ENCODE assay signal across 19 cellular contexts in genomic region chr4:181194096-181194495, GRCh38.
"Had no signal": no experiment of that assay in that cellular context is flagged by ENCODE, and none has a peak within 500 bp of the region (broad histone marks: within the 10 kb centered on the region; RNA-seq: fewer than 3 reads in every experiment).

No MANE protein-coding gene starts in this region.

- H3K9me3 Mint-ChIP-seq: activated naive CD8-positive, alpha-beta T cell treated with anti-CD3 and anti-CD28 coated beads for 36 hours had no signal

- ATAC-seq: heart right ventricle; left ventricle myocardium superior; mucosa of descending colon; stimulated activated naive CD8-positive, alpha-beta T cell treated with anti-CD3 and anti-CD28 coated beads, Interleukin-15, Interleukin-2, amounts not matched to agents 100 U/mL and 50 U/mL, for 24 hours; T-helper 17 cell had no signal

- H3K4me3 ChIP-seq: colonic mucosa, heart right ventricle, mucosa of descending colon, transverse colon, vagina had no signal

- H3K27ac Mint-ChIP-seq: activated naive CD8-positive, alpha-beta T cell treated with anti-CD3 and anti-CD28 coated beads for 36 hours; memory B cell; naive B cell; T-helper 17 cell had no signal

- H3K36me3 ChIP-seq: brain microvascular endothelial cell, colonic mucosa, heart right ventricle, transverse colon, vagina had no signal

- H3K4me1 ChIP-seq: colonic mucosa, heart right ventricle, transverse colon, vagina had no signal

- H3K27me3 Mint-ChIP-seq: activated naive CD8-positive, alpha-beta T cell treated with anti-CD3 and anti-CD28 coated beads for 36 hours; memory B cell; naive B cell; T-helper 17 cell had no signal

- H3K4me1 Mint-ChIP-seq: activated naive CD8-positive, alpha-beta T cell treated with anti-CD3 and anti-CD28 coated beads for 36 hours; memory B cell; naive B cell; T-helper 17 cell had no signal

- H3K27me3 ChIP-seq: brain microvascular endothelial cell, colonic mucosa, heart right ventricle, transverse colon, vagina had no signal

- H3K27ac ChIP-seq: brain microvascular endothelial cell, colonic mucosa, heart right ventricle, transverse colon, vagina had no signal

- DNase-seq: activated CD4-positive, alpha-beta T cell treated with anti-CD3 and anti-CD28 coated beads, Interleukin-2, amount 50 U/mL, for 4 hours; activated naive CD8-positive, alpha-beta T cell treated with anti-CD3 and anti-CD28 coated beads for 36 hours; activated T-cell treated with anti-CD3 and anti-CD28 coated beads for 4 hours; amniotic stem cell; brain microvascular endothelial cell; central memory CD4-positive, alpha-beta T cell; colonic mucosa; heart right ventricle; kidney glomerular epithelial cell; left ventricle myocardium superior; mucosa of descending colon; naive B cell; retina; stimulated activated naive CD8-positive, alpha-beta T cell treated with anti-CD3 and anti-CD28 coated beads, Interleukin-15, Interleukin-2, amounts not matched to agents 100 U/mL and 50 U/mL, for 24 hours; T-helper 17 cell; transverse colon had no signal

- H3K4me3 Mint-ChIP-seq: activated naive CD8-positive, alpha-beta T cell treated with anti-CD3 and anti-CD28 coated beads for 36 hours; memory B cell; naive B cell; neural crest cell; T-helper 17 cell had no signal

- H3K9me3 ChIP-seq: colonic mucosa, heart right ventricle, mucosa of descending colon, transverse colon, vagina had no signal

- H3K36me3 Mint-ChIP-seq: activated naive CD8-positive, alpha-beta T cell treated with anti-CD3 and anti-CD28 coated beads for 36 hours; memory B cell; naive B cell had no signal
